In genomic region chr2:68279691-68280090, GRCh38 we compare ENCODE assay signal across 1 cellular context.
TF ChIP-seq lines count a peak whose summit lies in the region.

No MANE protein-coding gene starts in this region.

TF ChIP-seq in HepG2, 621 proteins besides CTCF, POLR2A, EP300 and RAD21 (continued from another document):
- TF ChIP-seq ARID4A (CRISPR knock-in tag; IDR thresholded peaks at IDR 0.05; ENCODE audit: borderline replicate concordance), result no peak
- no peak for TF ChIP-seq ZBTB33 (CRISPR knock-in tag; IDR thresholded peaks at IDR 0.05)
- no peak for TF ChIP-seq ZNF569 (CRISPR knock-in tag; IDR thresholded peaks at IDR 0.05; ENCODE audit: borderline replicate concordance)
- TF ChIP-seq ZNF205 (CRISPR knock-in tag; IDR thresholded peaks at IDR 0.05), result no peak
- TF ChIP-seq GPBP1L1 (CRISPR knock-in tag; IDR thresholded peaks at IDR 0.05), result no peak
- no peak for TF ChIP-seq BORCS8-MEF2B (CRISPR knock-in tag; IDR thresholded peaks at IDR 0.05)
- TF ChIP-seq MLLT10 (CRISPR knock-in tag; IDR thresholded peaks at IDR 0.05), result no peak
- no peak for TF ChIP-seq HMGXB3 (CRISPR knock-in tag; IDR thresholded peaks at IDR 0.05; ENCODE audit: borderline replicate concordance)
- TF ChIP-seq TCF12 (IDR thresholded peaks at IDR 0.05), result no peak
- TF ChIP-seq TCF12 (CRISPR knock-in tag; IDR thresholded peaks at IDR 0.05), result no peak
TF ChIP-seq in HepG2: peak in this region for 0.
